ENCODE assay signal across 5 cellular contexts in genomic region chr7:123856428-123856827, GRCh38. TPM values are rescaled to one million over a fixed set of nuclear protein-coding genes. Genes with fewer than 3 reads are reported as not detected.
"Had no signal": no experiment of that assay in that cellular context is flagged by ENCODE, and none has a peak within 500 bp of the region (broad histone marks: within the 10 kb centered on the region; RNA-seq: fewer than 3 reads in every experiment).

No MANE protein-coding gene starts in this region.

RNA-seq across cellular contexts. Expression of gene HYAL4, which starts 11.5 kb away (rescaled TPM):
- total RNA-seq: IMR-90, MCF 10A, NCI-H460, SK-MEL-5 had no signal
- polyA plus RNA-seq: IMR-90, SK-N-SH had no signal
